13 cellular contexts compared by ENCODE assay signal in genomic region chr2:187575081-187576067, GRCh38. TPM values are rescaled to one million over a fixed set of nuclear protein-coding genes. Genes with fewer than 3 reads are reported as not detected.
DNase-seq lines count a peak whose midpoint lies in the region; ATAC-seq, FAIRE-seq and TF ChIP-seq lines count a peak whose summit lies in the region.
"Had no signal": no experiment of that assay in that cellular context is flagged by ENCODE, and none has a peak within 500 bp of the region (broad histone marks: within the 10 kb centered on the region; RNA-seq: fewer than 3 reads in every experiment).

No MANE protein-coding gene starts in this region.

- peak overlapping the region in 1 of 2 experiments; percentile 41 for H3K4ac ChIP-seq in mesenchymal stem cell (ENCODE audit: low read depth in 1 of 2, low read length in 2 of 2)

- H3K36me3 ChIP-seq in HEK293 (ENCODE audit: control insufficient read depth in 2 of 2, insufficient read depth in 1 of 2, low read length in 2 of 2) (no peaks in the 10 kb centered on the region), mesenchymal stem cell (ENCODE audit: control insufficient read depth in 1 of 2, insufficient read depth in 2 of 2, low read depth in 1 of 2, low read length in 2 of 2) (no peaks in the 10 kb centered on the region), transverse colon (no peaks in the 10 kb centered on the region)
- H3K36me3 ChIP-seq: BLaER1, tibial nerve had no signal

- peak; percentile 36 for FAIRE-seq in A549 (lab: Jason Lieb, UNC)

- intact Hi-C loops in transverse colon (cut with DNase I; ENCODE audit: low total_unique reads): no loop called here

- ATAC-seq in A549: peak; percentile 30 to 49; a peak in 3 of 6 replicates
- ATAC-seq in GM21360 (IDR thresholded peaks at IDR 0.05; ENCODE audit: unreplicated experiment): no peak

- H3K27ac ChIP-seq in A549 (peak overlapping the region; percentile 62 to 78), HEK293 (ENCODE audit: extremely low read depth, low read depth, low read length) (no peak overlapping the region), mesenchymal stem cell (ENCODE audit: low read length, poor library complexity, severe bottlenecking) (no peak overlapping the region), transverse colon (peak overlapping the region in 2 of 4 donors; percentile 22 to 26)
- H3K27ac ChIP-seq: BLaER1 had no signal

- TF ChIP-seq POLR2A in A549 (IDR thresholded peaks at IDR 0.05; ENCODE audit: low read length): no peak
- no peak for TF ChIP-seq POLR2A in transverse colon (IDR thresholded peaks at IDR 0.05)

- H3K9ac ChIP-seq in mesenchymal stem cell (ENCODE audit: low read length): peak overlapping the region; percentile 61
- H3K9ac ChIP-seq: BLaER1 had no signal

- no peak overlapping the region for H4K91ac ChIP-seq in mesenchymal stem cell (ENCODE audit: low read length)

- no peak for TF ChIP-seq CTCF in A549 (IDR thresholded peaks at IDR 0.05)
- no peak for TF ChIP-seq CTCF in HEK293 (tag by site-specific recombination; IDR thresholded peaks at IDR 0.05)
- TF ChIP-seq CTCF in choroid plexus epithelial cell (conservative IDR thresholded peaks at IDR 0.05; ENCODE audit: low read depth, low read length): no peak
- TF ChIP-seq CTCF in transverse colon (IDR thresholded peaks at IDR 0.05): no peak

- no peak overlapping the region for H4K8ac ChIP-seq in mesenchymal stem cell (ENCODE audit: low read length)

- no peak overlapping the region for H2BK15ac ChIP-seq in mesenchymal stem cell (ENCODE audit: low read depth, poor library complexity, severe bottlenecking)

- H3K9me3 ChIP-seq in A549 (0 out of 3 replicates have a peak, but pooled peaks cover 5% of the 10 kb centered on the region), HEK293 (ENCODE audit: control insufficient read depth, insufficient read depth, low read depth, low read length) (no peaks in the 10 kb centered on the region), mesenchymal stem cell (ENCODE audit: control insufficient read depth, low read length) (no peaks in the 10 kb centered on the region), transverse colon (no peaks in the 10 kb centered on the region)
- H3K9me3 ChIP-seq: tibial nerve had no signal

- H3K4me3 ChIP-seq in A549: no peak overlapping the region
- no peak overlapping the region for H3K4me3 ChIP-seq in HEK293 (ENCODE audit: low read depth, low read length)
- peak overlapping the region; percentile 4 for H3K4me3 ChIP-seq in choroid plexus epithelial cell (ENCODE audit: low read depth, low read length)
- H3K4me3 ChIP-seq in mesenchymal stem cell (ENCODE audit: insufficient read depth in 1 of 2, low read depth in 1 of 2, low read length in 2 of 2): no peak overlapping the region
- no peak overlapping the region for H3K4me3 ChIP-seq in transverse colon
- H3K4me3 ChIP-seq: BLaER1, skin epidermis, tibial nerve had no signal

- H3K4me1 ChIP-seq in A549 (peaks cover 34% of the 10 kb centered on the region), HEK293 (ENCODE audit: control insufficient read depth, insufficient read depth, low read length) (0 out of 2 replicates have a peak, but pooled peaks cover 3% of the 10 kb centered on the region), mesenchymal stem cell (ENCODE audit: control insufficient read depth, insufficient read depth, low read depth, low read length) (no peaks in the 10 kb centered on the region), transverse colon (peaks cover 0 to 13% (median 4%) of the 10 kb centered on the region in 4 donors)
- H3K4me1 ChIP-seq: BLaER1 had no signal

- no peak overlapping the region for H2BK120ac ChIP-seq in mesenchymal stem cell (ENCODE audit: low read depth, low read length)

- no peak overlapping the region for H2AFZ ChIP-seq in mesenchymal stem cell (ENCODE audit: low read depth, low read length)

- in situ Hi-C loops in transverse colon (cut with MboI; ENCODE audit: low pct_ligation_motif_present in 1 of 4, low pct_unique_long_range_greater_than_20kb in 1 of 4, low sequenced_read_pairs in 3 of 4): loop anchor here (10.0 to 25.0 kb wide), 2 partner anchors 71 to 937 kb away; no protein-coding TSS in a partner anchor

- CTCF ChIA-PET in A549 (lab: Yijun Ruan, JAX): interaction anchor here (1.0 to 18.1 kb wide), 3 partner anchors 9 to 74 kb away, joined by 3 to 324 read pairs (median 4); no protein-coding TSS in a partner anchor
- CTCF ChIA-PET in HEK293 (lab: Yijun Ruan, JAX): interaction anchor here (0.5 to 9.9 kb wide), 5 partner anchors 46 to 1237 kb away, joined by 3 to 352 read pairs (median 4); no protein-coding TSS in a partner anchor

- DNase-seq in A549 (ENCODE audit: low read depth in 1 of 2, low spot score in 1 of 2) (no peak), choroid plexus epithelial cell (ENCODE audit: low read depth) (peak; percentile 77), mesenchymal stem cell (peak; percentile 76), middle frontal gyrus (ENCODE audit: extremely low spot score, low spot score) (no peak), transverse colon (no peak)
- no peak for DNase-seq in stimulated activated CD4-positive, alpha-beta T cell treated with anti-CD3 and anti-CD28 coated beads, Interleukin-4, amount 100 ng/mL, for 4 hours
- DNase-seq: GF-D8, hippocampal formation had no signal

- H3K79me1 ChIP-seq in mesenchymal stem cell (replicated peaks; ENCODE audit: low read length, poor library complexity, severe bottlenecking): no peaks in the 10 kb centered on the region

- H3K14ac ChIP-seq in mesenchymal stem cell (ENCODE audit: low read length in 2 of 2): no peak overlapping the region

- no peak for TF ChIP-seq RAD21 in A549 (conservative IDR thresholded peaks at IDR 0.05 in 1 of 2, IDR thresholded peaks at IDR 0.05 in 1 of 2)

- WGBS in A549 (ENCODE audit: missing lambda C conversion rate): 15% methylated on average over 3 of the region's 3 CpGs
- 40% methylated on average over 1 of the region's 3 CpGs for WGBS in mesenchymal stem cell
- 32 to 50% methylated on average over 3 of the region's 3 CpGs for WGBS in transverse colon (ENCODE audit: low coverage in 1 of 2), 2 donors

- H3K4me2 ChIP-seq in A549: peak overlapping the region; percentile 68
- H3K4me2 ChIP-seq in mesenchymal stem cell (ENCODE audit: low read length, poor library complexity, severe bottlenecking): peak overlapping the region; percentile 16
- H3K4me2 ChIP-seq: BLaER1 had no signal

- H2BK5ac ChIP-seq in mesenchymal stem cell (ENCODE audit: low read depth, low read length, poor library complexity, severe bottlenecking): no peak overlapping the region

- no peak overlapping the region for H3K18ac ChIP-seq in mesenchymal stem cell (ENCODE audit: low read depth in 1 of 2, low read length in 2 of 2)

- TF ChIP-seq EP300 in A549 (IDR thresholded peaks at IDR 0.05) (no peak), transverse colon (IDR thresholded peaks at IDR 0.05; ENCODE audit: low read depth) (no peak)

- POLR2A ChIA-PET in A549 (lab: Yijun Ruan, JAX): interaction anchor here (0.9 to 1.5 kb wide), 3 partner anchors 26 to 30 kb away, joined by 4 to 5 read pairs (median 4); no protein-coding TSS in a partner anchor
- POLR2A ChIA-PET in HEK293 (lab: Yijun Ruan, JAX): interaction anchor here (1.0 kb wide), 1 partner anchor 26 kb away, joined by 4 read pairs; no protein-coding TSS in a partner anchor

- no peak overlapping the region for H3K23ac ChIP-seq in mesenchymal stem cell (ENCODE audit: low read length in 2 of 2)

- H2BK12ac ChIP-seq in mesenchymal stem cell (ENCODE audit: low read length in 2 of 2): no peak overlapping the region

- H2AK5ac ChIP-seq in mesenchymal stem cell (ENCODE audit: low read length, severe bottlenecking): no peak overlapping the region

- H3K27me3 ChIP-seq in mesenchymal stem cell (ENCODE audit: control insufficient read depth in 1 of 2, insufficient read depth in 1 of 2, low read length in 2 of 2) (no peaks in the 10 kb centered on the region), transverse colon (no peaks in the 10 kb centered on the region)
- H3K27me3 ChIP-seq: BLaER1, tibial nerve had no signal

TF ChIP-seq in A549, 52 proteins besides CTCF, POLR2A, EP300 and RAD21 (continues in another document):
- TF ChIP-seq, protein P1, sequence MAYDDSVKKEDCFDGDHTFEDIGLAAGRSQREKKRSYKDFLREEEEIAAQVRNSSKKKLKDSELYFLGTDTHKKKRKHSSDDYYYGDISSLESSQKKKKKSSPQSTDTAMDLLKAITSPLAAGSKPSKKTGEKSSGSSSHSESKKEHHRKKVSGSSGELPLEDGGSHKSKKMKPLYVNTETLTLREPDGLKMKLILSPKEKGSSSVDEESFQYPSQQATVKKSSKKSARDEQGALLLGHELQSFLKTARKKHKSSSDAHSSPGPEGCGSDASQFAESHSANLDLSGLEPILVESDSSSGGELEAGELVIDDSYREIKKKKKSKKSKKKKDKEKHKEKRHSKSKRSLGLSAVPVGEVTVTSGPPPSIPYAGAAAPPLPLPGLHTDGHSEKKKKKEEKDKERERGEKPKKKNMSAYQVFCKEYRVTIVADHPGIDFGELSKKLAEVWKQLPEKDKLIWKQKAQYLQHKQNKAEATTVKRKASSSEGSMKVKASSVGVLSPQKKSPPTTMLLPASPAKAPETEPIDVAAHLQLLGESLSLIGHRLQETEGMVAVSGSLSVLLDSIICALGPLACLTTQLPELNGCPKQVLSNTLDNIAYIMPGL (CRISPR knock-in tag; IDR thresholded peaks at IDR 0.05; ENCODE audit: borderline replicate concordance): no peak
- TF ChIP-seq CEBPB (IDR thresholded peaks at IDR 0.05): peak in 1 of 2 experiments; percentile 55; a peak in 1 of 4 replicates

TF ChIP-seq in HEK293, 187 proteins besides CTCF, POLR2A, EP300 and RAD21 (continues in another document):
- TF ChIP-seq ZNF791 (tag by site-specific recombination; IDR thresholded peaks at IDR 0.05) (no peak), PRDM1 (tag by site-specific recombination; IDR thresholded peaks at IDR 0.05) (peak; percentile 44)

RNA-seq across cellular contexts. Expression of gene TFPI, which starts 21.1 kb away (rescaled TPM):
- 104 and 107 TPM in 2 replicates for polyA plus RNA-seq in A549 (2011; rRNA removed)
- 5.3 and 5.4 TPM in 2 replicates for polyA plus RNA-seq in A549 (2012; cell fraction: cytosol; rRNA removed)
- 4.4 and 8.1 TPM in 2 replicates for polyA plus RNA-seq in A549 (2012; cell fraction: nucleus; rRNA removed)
- polyA plus RNA-seq in A549 (2017; fragmentation: RNase III; extraction: RNeasy Plus Mini Kit Qiagen cat#74134 plus additional on column Dnase treatment): 12.3 to 18.7 TPM (median 14.3 TPM) in 3 replicates
- 49.1 and 67.2 TPM in 2 replicates for polyA minus RNA-seq in A549 (2011; rRNA and poly(A)+ RNA removed)
- polyA plus RNA-seq in mesenchymal stem cell (2013, experiment 1 of 2): 486 TPM
- 510 TPM for polyA plus RNA-seq in mesenchymal stem cell (2013, experiment 2 of 2)
- total RNA-seq in transverse colon: 10 to 100 TPM in 3 of 4 donors, 1 to 10 TPM in 1; 7.1 to 28.9 (median 20.2) TPM

Comparison
In these comparisons a context has a peak if more than half of its experiments do, and no peak if none do; other contexts are left out.
1. DNase-seq: peak in choroid plexus epithelial cell (single experiment) and mesenchymal stem cell (single experiment); none in A549 (0 of 2), stimulated activated CD4-positive, alpha-beta T cell treated with anti-CD3 and anti-CD28 coated beads, Interleukin-4, amount 100 ng/mL, for 4 hours (0 of 2), middle frontal gyrus (single experiment) and transverse colon (single experiment).
2. H3K27ac ChIP-seq: peak in A549 (2 of 2); none in HEK293 (single experiment) and mesenchymal stem cell (single experiment).